Comparison of ENCODE assay signal across 7 cellular contexts in the genomic region with DNA sequence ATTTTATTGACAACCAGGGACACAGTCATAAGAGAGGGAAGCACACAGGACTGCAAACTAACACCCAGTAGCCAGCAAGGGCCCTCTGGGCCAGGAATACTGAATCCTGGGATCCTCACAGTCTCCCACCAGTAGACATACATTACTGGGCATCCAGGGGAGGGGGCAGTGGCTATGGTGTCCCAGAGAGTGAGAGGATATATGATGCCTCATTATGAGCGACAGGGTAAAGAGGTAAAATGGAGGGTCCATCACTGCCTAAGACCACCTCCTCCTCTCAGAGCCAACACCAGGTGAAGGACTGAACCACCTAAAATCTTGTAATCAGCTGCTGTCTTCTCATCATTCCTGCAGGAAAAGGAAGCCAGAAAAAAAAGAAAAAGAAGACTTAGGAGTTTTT. TPM values are rescaled to one million over a fixed set of nuclear protein-coding genes. Genes with fewer than 3 reads are reported as not detected.
"Had no signal": no experiment of that assay in that cellular context is flagged by ENCODE, and none has a peak within 500 bp of the region (broad histone marks: within the 10 kb centered on the region; RNA-seq: fewer than 3 reads in every experiment).

No MANE protein-coding gene starts in this region.

RNA-seq across cellular contexts. Expression of a gene that starts 11.4 kb away (rescaled TPM):
- total RNA-seq: ascending aorta, bronchial epithelial cell, gastrocnemius medialis, left ventricle myocardium inferior, thoracic aorta had no signal
- polyA plus RNA-seq: keratinocyte, stomach had no signal
